In the genomic region with DNA sequence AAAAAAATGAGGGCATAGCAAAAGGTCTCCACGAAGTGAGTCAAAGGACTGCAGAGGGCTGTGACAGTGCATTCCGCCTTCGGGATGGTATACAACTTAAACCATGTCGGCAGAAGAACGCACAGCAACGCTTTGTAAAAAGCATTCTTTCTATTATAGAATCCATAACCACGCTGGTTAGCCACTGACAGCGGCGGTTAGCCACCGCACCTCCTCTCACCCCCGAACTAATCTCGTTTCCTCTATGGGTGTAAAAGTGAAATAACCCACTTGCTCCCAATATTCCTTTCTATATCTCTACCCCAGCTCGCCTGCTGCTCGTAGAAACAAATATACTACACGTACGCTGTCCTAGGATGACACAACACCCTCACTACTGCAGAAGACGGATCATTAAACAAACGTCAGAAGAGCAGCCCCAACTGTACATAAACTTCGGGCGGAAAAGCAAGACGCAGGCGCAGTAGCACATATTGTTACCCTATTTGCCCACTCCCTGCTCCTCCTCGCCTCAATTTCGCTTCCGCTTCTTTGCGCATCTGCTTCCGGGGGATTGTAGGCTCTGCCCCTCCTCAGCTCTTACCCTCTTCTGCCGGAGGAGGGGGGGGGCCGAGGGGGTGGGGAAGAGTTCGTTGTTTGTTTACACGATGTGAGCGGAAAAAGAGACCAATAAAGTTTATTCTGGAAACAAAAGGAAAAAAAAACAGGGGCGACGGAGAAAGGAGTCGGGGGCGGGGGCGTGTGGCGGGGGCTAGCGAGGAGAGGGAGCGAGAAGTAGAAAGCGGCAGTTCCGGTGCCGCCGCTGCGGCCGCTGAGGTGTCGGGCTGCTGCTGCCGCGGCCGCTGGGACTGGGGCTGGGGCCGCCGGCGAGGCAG, we compare ENCODE assay signal across 8 cellular contexts. TPM values are rescaled to one million over a fixed set of nuclear protein-coding genes. Genes with fewer than 3 reads are reported as not detected.
DNase-seq lines count a peak whose midpoint lies in the region; TF ChIP-seq lines count a peak whose summit lies in the region.

Gene PIK3CA (plus strand): TSS at position 787 of the 875 bp plus-strand sequence. CDS start 50,469 bp downstream, outside the sequence.

- no peaks in the 10 kb centered on the region for H3K36me3 ChIP-seq in SK-N-MC (ENCODE audit: insufficient read depth, low read length)

- peak; percentile 95 for DNase-seq in GM04503 (ENCODE audit: low read depth)
- peak; percentile 98 for DNase-seq in HFFc6
- DNase-seq in NB4 (ENCODE audit: low read depth), result peak; percentile 97
- peak; percentile 99 for DNase-seq in SK-N-MC (ENCODE audit: low read depth, low spot score)
- peak; percentile 97 for DNase-seq in activated naive CD4-positive, alpha-beta T cell treated with anti-CD3 and anti-CD28 coated beads, Interleukin-2, amount 10 ng/mL, durations not matched to agents 7 days and 5 days
- DNase-seq in glomerular endothelial cell (ENCODE audit: extremely low read depth, low read depth, low spot score), result peak; percentile 91
- peak; percentile 95 for DNase-seq in occipital lobe (lab: John Stamatoyannopoulos, UW)

- H3K27me3 Mint-ChIP-seq in HFFc6 (ENCODE audit: insufficient read depth), result no peaks in the 10 kb centered on the region; the same call in 1 of the 2 replicates
- peaks cover 11% of the 10 kb centered on the region for H3K27me3 Mint-ChIP-seq in activated naive CD4-positive, alpha-beta T cell treated with anti-CD3 and anti-CD28 coated beads, Interleukin-2, amount 10 ng/mL, durations not matched to agents 7 days and 5 days

- peaks cover 45% of the 10 kb centered on the region for H3K4me1 Mint-ChIP-seq in HFFc6 (ENCODE audit: low read depth)
- peaks cover 38% of the 10 kb centered on the region for H3K4me1 Mint-ChIP-seq in activated naive CD4-positive, alpha-beta T cell treated with anti-CD3 and anti-CD28 coated beads, Interleukin-2, amount 10 ng/mL, durations not matched to agents 7 days and 5 days

- peak within 1 kb of the TSS; percentile 98 for H3K4me3 Mint-ChIP-seq in HFFc6
- H3K4me3 Mint-ChIP-seq in activated naive CD4-positive, alpha-beta T cell treated with anti-CD3 and anti-CD28 coated beads, Interleukin-2, amount 10 ng/mL, durations not matched to agents 7 days and 5 days, result peak within 1 kb of the TSS; percentile 97

- H3K9me3 ChIP-seq in SK-N-MC (ENCODE audit: low read depth, low read length), result no peaks in the 10 kb centered on the region

- no peak for TF ChIP-seq CTCF in HFFc6 (IDR thresholded peaks at IDR 0.05)
- TF ChIP-seq CTCF in NB4 (IDR thresholded peaks at IDR 0.05; ENCODE audit: low read depth, low read length), result no peak

- peak within 1 kb of the TSS; percentile 93 for H3K9ac ChIP-seq in SK-N-MC (ENCODE audit: insufficient read length)

- H3K27ac ChIP-seq in SK-N-MC, result peak within 1 kb of the TSS; percentile 77
- H3K27ac ChIP-seq in temporal lobe (ENCODE audit: low read depth, low read length), result peak within 1 kb of the TSS; percentile 91

- CTCF ChIA-PET in activated naive CD4-positive, alpha-beta T cell treated with anti-CD3 and anti-CD28 coated beads, Interleukin-2, amount 10 ng/mL, durations not matched to agents 7 days and 5 days (lab: Charles Lee), result interaction anchor here (0.8 to 4.9 kb wide), 8 partner anchors 34 to 183 kb away, joined by 3 to 31 read pairs (median 4); no protein-coding TSS in a partner anchor

- no peaks in the 10 kb centered on the region for H3K36me3 Mint-ChIP-seq in HFFc6 (ENCODE audit: low read depth)
- peaks cover 5% of the 10 kb centered on the region for H3K36me3 Mint-ChIP-seq in activated naive CD4-positive, alpha-beta T cell treated with anti-CD3 and anti-CD28 coated beads, Interleukin-2, amount 10 ng/mL, durations not matched to agents 7 days and 5 days

- peak within 1 kb of the TSS; percentile 87 for H3K4me3 ChIP-seq in NB4 (ENCODE audit: low read depth, low read length)
- peak within 1 kb of the TSS; percentile 99 for H3K4me3 ChIP-seq in SK-N-MC

- no peaks in the 10 kb centered on the region for H3K9me3 Mint-ChIP-seq in HFFc6
- H3K9me3 Mint-ChIP-seq in activated naive CD4-positive, alpha-beta T cell treated with anti-CD3 and anti-CD28 coated beads, Interleukin-2, amount 10 ng/mL, durations not matched to agents 7 days and 5 days, result no peaks in the 10 kb centered on the region

- peak within 1 kb of the TSS; percentile 84 for H3K27ac Mint-ChIP-seq in HFFc6
- peak within 1 kb of the TSS; percentile 98 for H3K27ac Mint-ChIP-seq in activated naive CD4-positive, alpha-beta T cell treated with anti-CD3 and anti-CD28 coated beads, Interleukin-2, amount 10 ng/mL, durations not matched to agents 7 days and 5 days

- peak; percentile 44 for TF ChIP-seq POLR2A in NB4 (IDR thresholded peaks at IDR 0.05; ENCODE audit: extremely low read depth, insufficient read length)

RNA-seq across cellular contexts. Expression of gene PIK3CA, which starts in this region (rescaled TPM):
- 10 to 100 TPM; 16.1 to 21.2 (median 19.7) TPM for total RNA-seq in HFFc6 (2021; fragmentation: NEBNext Ultra II Directional; extraction: Animal tissue kit (Norgen Biotek cat#: 25700))
- 16.9 and 21.3 TPM in 2 replicates for total RNA-seq in glomerular endothelial cell
- total RNA-seq in occipital lobe, result 90.2 TPM
- 69.6 TPM for total RNA-seq in temporal lobe

Comparison
In these comparisons a context has a peak if more than half of its experiments do, and no peak if none do; other contexts are left out.
1. Peak in every context shown above with its lines: DNase-seq, H3K4me3 ChIP-seq and H3K27ac ChIP-seq.